8 cellular contexts compared by ENCODE assay signal in genomic region chr10:89373916-89374711, GRCh38. TPM values are rescaled to one million over a fixed set of nuclear protein-coding genes. Genes with fewer than 3 reads are reported as not detected.
A peak's percentile ranks its signal among the peaks of the same experiment; 100 is the strongest.
DNase-seq lines count a peak whose midpoint lies in the region; ATAC-seq and TF ChIP-seq lines count a peak whose summit lies in the region.

No MANE protein-coding gene starts in this region.

- intact Hi-C loops in left ventricle myocardium inferior (cut with micrococcal nuclease): no loop called here

- H3K4me3 Mint-ChIP-seq in stimulated activated memory B cell treated with anti-CD40 and anti-IgM and Interleukin-4, amounts not matched to agents 10 μg/mL and 1 μg/mL and 100 μg/mL, for 72 hours: no peak overlapping the region
- H3K4me3 Mint-ChIP-seq in T-helper 2 cell treated with Interferon-gamma antibody and Interleukin-4, amounts not matched to agents 5 μg/mL and 100 μg/mL, for 36 hours: no peak overlapping the region
- no peak overlapping the region for H3K4me3 Mint-ChIP-seq in activated naive CD8-positive, alpha-beta T cell treated with anti-CD3 and anti-CD28 coated beads, Interleukin-2, amount 50 U/mL, for 24 hours

- H3K9me3 ChIP-seq in GM23248 (ENCODE audit: low read depth): no peaks in the 10 kb centered on the region
- H3K9me3 ChIP-seq in left ventricle myocardium inferior (replicated peaks): no peaks in the 10 kb centered on the region
- no peaks in the 10 kb centered on the region for H3K9me3 ChIP-seq in skeletal muscle tissue (ENCODE audit: control insufficient read depth in 3 of 3, low read length in 3 of 3)

- H3K4me3 ChIP-seq in GM23248: 0 out of 2 replicates have a peak overlapping the region, but pooled peaks have one; percentile 13
- H3K4me3 ChIP-seq in left ventricle myocardium inferior: peak overlapping the region; percentile 32
- peak overlapping the region in 1 of 3 donors; percentile 52 for H3K4me3 ChIP-seq in skeletal muscle tissue (ENCODE audit: low read length in 3 of 3)

- no peak for ATAC-seq in stimulated activated memory B cell treated with anti-CD40 and anti-IgM and Interleukin-4, amounts not matched to agents 10 μg/mL and 1 μg/mL and 100 μg/mL, for 72 hours
- no peak for ATAC-seq in activated naive CD8-positive, alpha-beta T cell treated with anti-CD3 and anti-CD28 coated beads, Interleukin-2, amount 50 U/mL, for 24 hours

- H3K9me2 ChIP-seq in GM23248 (ENCODE audit: insufficient read depth): no peaks in the 10 kb centered on the region

- H3K9me3 Mint-ChIP-seq in stimulated activated memory B cell treated with anti-CD40 and anti-IgM and Interleukin-4, amounts not matched to agents 10 μg/mL and 1 μg/mL and 100 μg/mL, for 72 hours: no peaks in the 10 kb centered on the region
- H3K9me3 Mint-ChIP-seq in T-helper 2 cell treated with Interferon-gamma antibody and Interleukin-4, amounts not matched to agents 5 μg/mL and 100 μg/mL, for 36 hours: no peaks in the 10 kb centered on the region
- no peaks in the 10 kb centered on the region for H3K9me3 Mint-ChIP-seq in activated naive CD8-positive, alpha-beta T cell treated with anti-CD3 and anti-CD28 coated beads, Interleukin-2, amount 50 U/mL, for 24 hours

- peaks cover 26% of the 10 kb centered on the region for H3F3A ChIP-seq in GM23248 (ENCODE audit: insufficient read depth)

- H3K27ac ChIP-seq in GM23248 (peak overlapping the region; percentile 84), left ventricle myocardium inferior (replicated peaks) (peak overlapping the region; percentile 86), skeletal muscle tissue (ENCODE audit: low read depth, low read length) (peak overlapping the region; percentile 86)

- in situ Hi-C loops in GM23248 (cut with MboI): loop anchor here (5.0 kb wide), 1 partner anchor 117 kb away; no protein-coding TSS in a partner anchor

- no peaks in the 10 kb centered on the region for H3K36me3 ChIP-seq in GM23248 (ENCODE audit: low read depth)
- H3K36me3 ChIP-seq in left ventricle myocardium inferior: no peaks in the 10 kb centered on the region
- H3K36me3 ChIP-seq in skeletal muscle tissue (ENCODE audit: control insufficient read depth in 3 of 3, insufficient read depth in 3 of 3, low read length in 3 of 3): no peaks in the 10 kb centered on the region

- 1 to 4% methylated on average over 3 of the region's 3 CpGs for WGBS in GM23248 (ENCODE audit: low coverage in 1 of 2, low lambda C conversion rate in 2 of 2, missing lambda C conversion rate in 2 of 2), 2 experiments

- DNase-seq in GM23248 (peak; percentile 95), anterior cingulate cortex (lab: John Stamatoyannopoulos, UW) (peak in 56 of 58 donors; percentile 9 to 96 (median 78)), left ventricle myocardium inferior (peak; percentile 69), mesenteric fat pad (ENCODE audit: low spot score) (no peak)
- no peak for DNase-seq in T-helper 2 cell treated with Interferon-gamma antibody and Interleukin-4, amounts not matched to agents 5 μg/mL and 100 μg/mL, for 36 hours (ENCODE audit: low spot score)
- no peak for DNase-seq in activated naive CD8-positive, alpha-beta T cell treated with anti-CD3 and anti-CD28 coated beads, Interleukin-2, amount 50 U/mL, for 24 hours

- H3K79me2 ChIP-seq in GM23248 (ENCODE audit: insufficient read depth): no peaks in the 10 kb centered on the region

- no peak overlapping the region for H3K27ac Mint-ChIP-seq in stimulated activated memory B cell treated with anti-CD40 and anti-IgM and Interleukin-4, amounts not matched to agents 10 μg/mL and 1 μg/mL and 100 μg/mL, for 72 hours
- H3K27ac Mint-ChIP-seq in T-helper 2 cell treated with Interferon-gamma antibody and Interleukin-4, amounts not matched to agents 5 μg/mL and 100 μg/mL, for 36 hours: no peak overlapping the region
- no peak overlapping the region for H3K27ac Mint-ChIP-seq in activated naive CD8-positive, alpha-beta T cell treated with anti-CD3 and anti-CD28 coated beads, Interleukin-2, amount 50 U/mL, for 24 hours

- H3K9ac ChIP-seq in GM23248: peak overlapping the region; percentile 61
- H3K9ac ChIP-seq in skeletal muscle tissue (ENCODE audit: low read depth in 1 of 3, low read length in 3 of 3): peak overlapping the region; percentile 37 to 51 (median 41)

- H3K4me1 Mint-ChIP-seq in stimulated activated memory B cell treated with anti-CD40 and anti-IgM and Interleukin-4, amounts not matched to agents 10 μg/mL and 1 μg/mL and 100 μg/mL, for 72 hours: no peaks in the 10 kb centered on the region
- no peaks in the 10 kb centered on the region for H3K4me1 Mint-ChIP-seq in T-helper 2 cell treated with Interferon-gamma antibody and Interleukin-4, amounts not matched to agents 5 μg/mL and 100 μg/mL, for 36 hours (ENCODE audit: low read depth)
- H3K4me1 Mint-ChIP-seq in activated naive CD8-positive, alpha-beta T cell treated with anti-CD3 and anti-CD28 coated beads, Interleukin-2, amount 50 U/mL, for 24 hours: no peaks in the 10 kb centered on the region

- H3K27me3 Mint-ChIP-seq in stimulated activated memory B cell treated with anti-CD40 and anti-IgM and Interleukin-4, amounts not matched to agents 10 μg/mL and 1 μg/mL and 100 μg/mL, for 72 hours: no peaks in the 10 kb centered on the region
- peaks cover 32% of the 10 kb centered on the region for H3K27me3 Mint-ChIP-seq in T-helper 2 cell treated with Interferon-gamma antibody and Interleukin-4, amounts not matched to agents 5 μg/mL and 100 μg/mL, for 36 hours (ENCODE audit: low read depth)
- peaks cover 2% of the 10 kb centered on the region for H3K27me3 Mint-ChIP-seq in activated naive CD8-positive, alpha-beta T cell treated with anti-CD3 and anti-CD28 coated beads, Interleukin-2, amount 50 U/mL, for 24 hours

- no peaks in the 10 kb centered on the region for H4K20me1 ChIP-seq in GM23248 (ENCODE audit: insufficient read depth)

- no peak for TF ChIP-seq CTCF in left ventricle myocardium inferior (IDR thresholded peaks at IDR 0.05; ENCODE audit: borderline replicate concordance)

- H2AFZ ChIP-seq in GM23248: peak overlapping the region; percentile 38

- H3K4me1 ChIP-seq in GM23248 (ENCODE audit: insufficient read depth) (peaks cover 25% of the 10 kb centered on the region), left ventricle myocardium inferior (peaks cover 39% of the 10 kb centered on the region), skeletal muscle tissue (ENCODE audit: control insufficient read depth in 3 of 3, insufficient read depth in 3 of 3, low read length in 3 of 3) (peaks cover 17 to 25% (median 23%) of the 10 kb centered on the region in 3 donors)

- peak overlapping the region; percentile 59 for H3K4me2 ChIP-seq in GM23248 (ENCODE audit: unreplicated experiment)

- H3K36me3 Mint-ChIP-seq in stimulated activated memory B cell treated with anti-CD40 and anti-IgM and Interleukin-4, amounts not matched to agents 10 μg/mL and 1 μg/mL and 100 μg/mL, for 72 hours: no peaks in the 10 kb centered on the region
- no peaks in the 10 kb centered on the region for H3K36me3 Mint-ChIP-seq in T-helper 2 cell treated with Interferon-gamma antibody and Interleukin-4, amounts not matched to agents 5 μg/mL and 100 μg/mL, for 36 hours (ENCODE audit: low read depth)
- no peaks in the 10 kb centered on the region for H3K36me3 Mint-ChIP-seq in activated naive CD8-positive, alpha-beta T cell treated with anti-CD3 and anti-CD28 coated beads, Interleukin-2, amount 50 U/mL, for 24 hours (ENCODE audit: low read depth)

- H3K27me3 ChIP-seq in GM23248 (replicated peaks; ENCODE audit: insufficient read depth) (no peaks in the 10 kb centered on the region), left ventricle myocardium inferior (ENCODE audit: low read depth) (no peaks in the 10 kb centered on the region), skeletal muscle tissue (ENCODE audit: control insufficient read depth in 3 of 3, insufficient read depth in 3 of 3, low read length in 3 of 3) (no peaks in the 10 kb centered on the region)

RNA-seq across cellular contexts. Expression of gene IFIT1B, which starts 3.7 kb away (rescaled TPM):
- total RNA-seq in GM23248 (2014; rRNA removed; shearing (Covaris generic)): not detected in 2 replicates
- not detected in 2 replicates for polyA plus RNA-seq in GM23248 (2016; fragmentation: Nextera tagmentation; extraction: Ambion mirVana)
- total RNA-seq in left ventricle myocardium inferior (not detected), skeletal muscle tissue (2.1 TPM), mesenteric fat pad (not detected)

RNA-seq across cellular contexts. Expression of gene IFIT1, which starts 18.3 kb away (rescaled TPM):
- total RNA-seq in GM23248 (2014; rRNA removed; shearing (Covaris generic)): 15.2 and 18.6 TPM in 2 replicates
- polyA plus RNA-seq in GM23248 (2016; fragmentation: Nextera tagmentation; extraction: Ambion mirVana): 14.3 and 15.7 TPM in 2 replicates
- total RNA-seq in left ventricle myocardium inferior (31.0 TPM), skeletal muscle tissue (34.4 TPM), mesenteric fat pad (14.5 TPM)

RNA-seq across cellular contexts. Expression of gene IFIT5, which starts 40.3 kb away (rescaled TPM):
- 21.8 and 25.9 TPM in 2 replicates for total RNA-seq in GM23248 (2014; rRNA removed; shearing (Covaris generic))
- 20.7 and 21.3 TPM in 2 replicates for polyA plus RNA-seq in GM23248 (2016; fragmentation: Nextera tagmentation; extraction: Ambion mirVana)
- total RNA-seq in left ventricle myocardium inferior: 7.4 TPM
- total RNA-seq in skeletal muscle tissue: 9.9 TPM
- 18.3 TPM for total RNA-seq in mesenteric fat pad

RNA-seq across cellular contexts. Expression of gene IFIT3, which starts 46.3 kb away (rescaled TPM):
- total RNA-seq in GM23248 (2014; rRNA removed; shearing (Covaris generic)): 10.9 and 19.0 TPM in 2 replicates
- polyA plus RNA-seq in GM23248 (2016; fragmentation: Nextera tagmentation; extraction: Ambion mirVana): 10.4 and 10.6 TPM in 2 replicates
- total RNA-seq in left ventricle myocardium inferior (6.9 TPM), skeletal muscle tissue (12.0 TPM), mesenteric fat pad (24.2 TPM)

Comparison
In these comparisons a context has a peak if more than half of its experiments do, and no peak if none do; other contexts are left out.
1. DNase-seq: peak in GM23248 (single experiment), anterior cingulate cortex (56 of 58) and left ventricle myocardium inferior (single experiment); none in mesenteric fat pad (single experiment), T-helper 2 cell treated with Interferon-gamma antibody and Interleukin-4, amounts not matched to agents 5 μg/mL and 100 μg/mL, for 36 hours (single experiment) and activated naive CD8-positive, alpha-beta T cell treated with anti-CD3 and anti-CD28 coated beads, Interleukin-2, amount 50 U/mL, for 24 hours (single experiment).
2. Peak in every context shown above with its lines, with median percentiles within 50 percentile points of each other: H3K27ac ChIP-seq.